In genomic region chr14:77088219-77088618, GRCh38 we compare ENCODE assay signal across 15 cellular contexts. TPM values are rescaled to one million over a fixed set of nuclear protein-coding genes. Genes with fewer than 3 reads are reported as not detected.
DNase-seq lines count a peak whose midpoint lies in the region; ATAC-seq and TF ChIP-seq lines count a peak whose summit lies in the region.
"Had no signal": no experiment of that assay in that cellular context is flagged by ENCODE, and none has a peak within 500 bp of the region (broad histone marks: within the 10 kb centered on the region; RNA-seq: fewer than 3 reads in every experiment).

No MANE protein-coding gene starts in this region.

- peaks cover 13% of the 10 kb centered on the region for H3K4me1 Mint-ChIP-seq in activated naive CD4-positive, alpha-beta T cell treated with anti-CD3 and anti-CD28 coated beads, Interleukin-2, amount 10 ng/mL, durations not matched to agents 7 days and 5 days

- 57% methylated on average over 5 of the region's 5 CpGs for WGBS in urinary bladder

- peak overlapping the region; percentile 88 for H3K27ac ChIP-seq in VCaP
- peak overlapping the region; percentile 48 for H3K27ac ChIP-seq in urinary bladder (ENCODE audit: low read depth)
- H3K27ac ChIP-seq: A549, adrenal gland, thoracic aorta had no signal

- H3K36me3 ChIP-seq in urinary bladder (ENCODE audit: insufficient read depth) = no peaks in the 10 kb centered on the region
- H3K36me3 ChIP-seq: adrenal gland, thoracic aorta had no signal

- no peak overlapping the region for H3K4me3 Mint-ChIP-seq in activated naive CD4-positive, alpha-beta T cell treated with anti-CD3 and anti-CD28 coated beads, Interleukin-2, amount 10 ng/mL, durations not matched to agents 7 days and 5 days
- H3K4me3 Mint-ChIP-seq: activated CD8-positive, alpha-beta T cell treated with anti-CD3 and anti-CD28 coated beads for 36 hours had no signal

- H3K4me3 ChIP-seq in urinary bladder (ENCODE audit: low read depth, low read length) = no peak overlapping the region
- H3K4me3 ChIP-seq: A549, adrenal gland, thoracic aorta had no signal

- DNase-seq in NCI-H2107 treated with DMSO at 0.1 percent for 48 hours (lab: John Stamatoyannopoulos, UW; ENCODE audit: unreplicated experiment) (peak; percentile 46), NCI-H2107 (lab: John Stamatoyannopoulos, UW) (no peak), left colon (peak; percentile 83 to 87), NCI-H2227 treated with DMSO at 0.1 percent for 48 hours (lab: John Stamatoyannopoulos, UW) (no peak)
- no peak for DNase-seq in activated naive CD4-positive, alpha-beta T cell treated with anti-CD3 and anti-CD28 coated beads, Interleukin-2, amount 10 ng/mL, durations not matched to agents 7 days and 5 days
- DNase-seq: activated CD8-positive, alpha-beta T cell treated with anti-CD3 and anti-CD28 coated beads for 36 hours; adrenal gland; erythroblast had no signal

- intact Hi-C loops in left colon (cut with DNase I, micrococcal nuclease) = no loop called here

- ATAC-seq in left colon (peak; percentile 99), HG02884 (IDR thresholded peaks at IDR 0.05; ENCODE audit: unreplicated experiment) (no peak)
- ATAC-seq: A549; activated CD8-positive, alpha-beta T cell treated with anti-CD3 and anti-CD28 coated beads for 36 hours had no signal

- no peak overlapping the region for H3K27ac Mint-ChIP-seq in activated naive CD4-positive, alpha-beta T cell treated with anti-CD3 and anti-CD28 coated beads, Interleukin-2, amount 10 ng/mL, durations not matched to agents 7 days and 5 days
- H3K27ac Mint-ChIP-seq: activated CD8-positive, alpha-beta T cell treated with anti-CD3 and anti-CD28 coated beads for 36 hours had no signal

- TF ChIP-seq CTCF in VCaP (conservative IDR thresholded peaks at IDR 0.05) = no peak

- H3K9me3 Mint-ChIP-seq in activated naive CD4-positive, alpha-beta T cell treated with anti-CD3 and anti-CD28 coated beads, Interleukin-2, amount 10 ng/mL, durations not matched to agents 7 days and 5 days = peaks cover 11% of the 10 kb centered on the region

- no peaks in the 10 kb centered on the region for H3K4me1 ChIP-seq in urinary bladder (ENCODE audit: insufficient read depth)
- H3K4me1 ChIP-seq: adrenal gland had no signal

- H3K36me3 Mint-ChIP-seq in activated naive CD4-positive, alpha-beta T cell treated with anti-CD3 and anti-CD28 coated beads, Interleukin-2, amount 10 ng/mL, durations not matched to agents 7 days and 5 days = no peaks in the 10 kb centered on the region

- CTCF ChIA-PET in activated naive CD4-positive, alpha-beta T cell treated with anti-CD3 and anti-CD28 coated beads, Interleukin-2, amount 10 ng/mL, durations not matched to agents 7 days and 5 days (lab: Charles Lee) = interaction anchor here (1.7 to 42.9 kb wide), 3 partner anchors 18 to 220 kb away, joined by 5 to 1049 read pairs (median 6); no protein-coding TSS in a partner anchor

- peaks cover 28% of the 10 kb centered on the region for H3K27me3 Mint-ChIP-seq in activated naive CD4-positive, alpha-beta T cell treated with anti-CD3 and anti-CD28 coated beads, Interleukin-2, amount 10 ng/mL, durations not matched to agents 7 days and 5 days
- H3K27me3 Mint-ChIP-seq: activated CD8-positive, alpha-beta T cell treated with anti-CD3 and anti-CD28 coated beads for 36 hours had no signal

RNA-seq across cellular contexts. Expression of gene CIPC, which starts 9.8 kb away (rescaled TPM):
- total RNA-seq in left colon (10 to 100 TPM; 50.4 to 52.0 TPM), urinary bladder (25.6 TPM)
- 28.8 TPM for polyA plus RNA-seq in urinary bladder

RNA-seq across cellular contexts. Expression of gene ZDHHC22, which starts 53.4 kb away (rescaled TPM):
- not detected for total RNA-seq in left colon
- total RNA-seq in urinary bladder = 0.16 TPM
- polyA plus RNA-seq in urinary bladder = 0.01 TPM
- total RNA-seq: activated CD8-positive, alpha-beta T cell treated with anti-CD3 and anti-CD28 coated beads for 36 hours; liver; RPMI7951; thoracic aorta had no signal
- polyA plus RNA-seq: liver had no signal

RNA-seq across cellular contexts. Expression of gene IRF2BPL, which starts 59.7 kb away (rescaled TPM):
- total RNA-seq in left colon = 10 to 100 TPM; 15.5 to 25.5 TPM
- total RNA-seq in urinary bladder = 26.4 TPM
- 65.3 TPM for polyA plus RNA-seq in urinary bladder

Comparison
In these comparisons a context has a peak if more than half of its experiments do, and no peak if none do; other contexts are left out.
1. DNase-seq: peak in NCI-H2107 treated with DMSO at 0.1 percent for 48 hours (single experiment) and left colon (2 of 2); none in NCI-H2107 (single experiment), activated naive CD4-positive, alpha-beta T cell treated with anti-CD3 and anti-CD28 coated beads, Interleukin-2, amount 10 ng/mL, durations not matched to agents 7 days and 5 days (single experiment) and NCI-H2227 treated with DMSO at 0.1 percent for 48 hours (single experiment).